Comparison of ENCODE assay signal across 22 cellular contexts in genomic region chr1:184039126-184039525, GRCh38. TPM values are rescaled to one million over a fixed set of nuclear protein-coding genes. Genes with fewer than 3 reads are reported as not detected.
A peak's percentile ranks its signal among the peaks of the same experiment; 100 is the strongest.
DNase-seq lines count a peak whose midpoint lies in the region; ATAC-seq and TF ChIP-seq lines count a peak whose summit lies in the region.
"Had no signal": no experiment of that assay in that cellular context is flagged by ENCODE, and none has a peak within 500 bp of the region (broad histone marks: within the 10 kb centered on the region; RNA-seq: fewer than 3 reads in every experiment).

No MANE protein-coding gene starts in this region.

- H3K4me1 ChIP-seq in naive thymus-derived CD4-positive, alpha-beta T cell (ENCODE audit: control insufficient read depth in 2 of 2, insufficient read depth in 2 of 2, low read length in 2 of 2), result peaks cover 6 to 18% of the 10 kb centered on the region in 2 donors
- H3K4me1 ChIP-seq: prostate gland had no signal

- TF ChIP-seq CTCF in type B pancreatic cell (conservative IDR thresholded peaks at IDR 0.05), result no peak

- POLR2A ChIA-PET in naive thymus-derived CD4-positive, alpha-beta T cell (lab: Charles Lee), result no interaction called here
- POLR2A ChIA-PET in activated CD4-positive, alpha-beta T cell treated with anti-CD3 and anti-CD28 coated beads, Interleukin-2, amount 10 ng/mL, durations not matched to agents 7 days and 5 days (lab: Charles Lee), result no interaction called here

- peaks cover 13% of the 10 kb centered on the region for H3K4me1 Mint-ChIP-seq in T-helper 1 cell treated with Interleukin-12 subunit alpha and Interleukin-12 subunit beta and Interleukin-4 antibody, amounts not matched to agents 30 μg/mL and 1 μg/mL, for 36 hours (ENCODE audit: low read depth)
- H3K4me1 Mint-ChIP-seq in naive thymus-derived CD4-positive, alpha-beta T cell, result peaks cover 10 to 18% (median 14%) of the 10 kb centered on the region in 7 donors
- H3K4me1 Mint-ChIP-seq in type B pancreatic cell (ENCODE audit: unreplicated experiment), result peaks cover 9% of the 10 kb centered on the region
- peaks cover 17% of the 10 kb centered on the region for H3K4me1 Mint-ChIP-seq in activated CD4-positive, alpha-beta T cell treated with anti-CD3 and anti-CD28 coated beads, Interleukin-2, amount 10 ng/mL, durations not matched to agents 7 days and 5 days

- H3K9me3 Mint-ChIP-seq in T-helper 1 cell treated with Interleukin-12 subunit alpha and Interleukin-12 subunit beta and Interleukin-4 antibody, amounts not matched to agents 30 μg/mL and 1 μg/mL, for 36 hours, result no peaks in the 10 kb centered on the region
- H3K9me3 Mint-ChIP-seq in naive thymus-derived CD4-positive, alpha-beta T cell, result peaks cover 0 to 2% (median 0%) of the 10 kb centered on the region in 11 donors
- no peaks in the 10 kb centered on the region for H3K9me3 Mint-ChIP-seq in type B pancreatic cell
- H3K9me3 Mint-ChIP-seq in activated CD4-positive, alpha-beta T cell treated with anti-CD3 and anti-CD28 coated beads, Interleukin-2, amount 10 ng/mL, durations not matched to agents 7 days and 5 days, result no peaks in the 10 kb centered on the region
- H3K9me3 Mint-ChIP-seq: activated T-cell treated with anti-CD3 and anti-CD28 coated beads, Interleukin-2, amount 50 U/mL, for 24 hours; CD4-positive, alpha-beta T cell; stimulated activated naive CD8-positive, alpha-beta T cell treated with anti-CD3 and anti-CD28 coated beads, Interleukin-15, Interleukin-2, amounts not matched to agents 100 ng/mL and 50 ng/mL, for 24 hours had no signal

- no peak overlapping the region for H3K27ac Mint-ChIP-seq in T-helper 1 cell treated with Interleukin-12 subunit alpha and Interleukin-12 subunit beta and Interleukin-4 antibody, amounts not matched to agents 30 μg/mL and 1 μg/mL, for 36 hours
- H3K27ac Mint-ChIP-seq in naive thymus-derived CD4-positive, alpha-beta T cell, result no peak overlapping the region
- H3K27ac Mint-ChIP-seq in type B pancreatic cell, result no peak overlapping the region
- no peak overlapping the region for H3K27ac Mint-ChIP-seq in activated CD4-positive, alpha-beta T cell treated with anti-CD3 and anti-CD28 coated beads, Interleukin-2, amount 10 ng/mL, durations not matched to agents 7 days and 5 days
- H3K27ac Mint-ChIP-seq: activated T-cell treated with anti-CD3 and anti-CD28 coated beads, Interleukin-2, amount 50 U/mL, for 24 hours; CD4-positive, alpha-beta T cell; stimulated activated naive CD8-positive, alpha-beta T cell treated with anti-CD3 and anti-CD28 coated beads, Interleukin-15, Interleukin-2, amounts not matched to agents 100 ng/mL and 50 ng/mL, for 24 hours; T-helper 17 cell had no signal

- peak overlapping the region; percentile 30 for H3K27ac ChIP-seq in angular gyrus (ENCODE audit: low read depth, low read length)
- no peak overlapping the region for H3K27ac ChIP-seq in naive thymus-derived CD4-positive, alpha-beta T cell (ENCODE audit: low read depth, low read length)
- H3K27ac ChIP-seq: 22Rv1, prostate gland, transverse colon had no signal

- DNase-seq in T-helper 1 cell (no peak), type B pancreatic cell (ENCODE audit: extremely low spot score, unreplicated experiment) (no peak), iPS-NIHi11 (ENCODE audit: low spot score) (no peak), left cardiac atrium (no peak)
- DNase-seq in naive thymus-derived CD4-positive, alpha-beta T cell, result no peak
- DNase-seq in activated CD4-positive, alpha-beta T cell treated with anti-CD3 and anti-CD28 coated beads, Interleukin-2, amount 10 ng/mL, durations not matched to agents 7 days and 5 days, result no peak
- DNase-seq: activated naive CD4-positive, alpha-beta T cell treated with Interleukin-2 at 50 U/mL for 16 hours; activated T-cell treated with anti-CD3 and anti-CD28 coated beads, Interleukin-2, amount 50 U/mL, for 24 hours; aorta; CD4-positive, alpha-beta T cell; head of caudate nucleus; midbrain; NCI-H1105 treated with DMSO at 0.1 percent for 48 hours; NCI-H2081; stimulated activated CD4-positive, alpha-beta T cell treated with anti-CD3 and anti-CD28 coated beads, Interleukin-15, amount 100 ng/mL, for 24 hours; T-helper 17 cell; transverse colon had no signal

- no peaks in the 10 kb centered on the region for H3K9me3 ChIP-seq in naive thymus-derived CD4-positive, alpha-beta T cell (ENCODE audit: control insufficient read depth in 2 of 3, low read length in 3 of 3)
- H3K9me3 ChIP-seq: prostate gland, transverse colon had no signal

- no peak for ATAC-seq in naive thymus-derived CD4-positive, alpha-beta T cell
- no peak for ATAC-seq in left cardiac atrium
- ATAC-seq: T-helper 17 cell had no signal

- peaks cover 3% of the 10 kb centered on the region for H3K36me3 Mint-ChIP-seq in T-helper 1 cell treated with Interleukin-12 subunit alpha and Interleukin-12 subunit beta and Interleukin-4 antibody, amounts not matched to agents 30 μg/mL and 1 μg/mL, for 36 hours (ENCODE audit: low read depth)
- peaks cover 0 to 9% (median 5%) of the 10 kb centered on the region in 5 donors for H3K36me3 Mint-ChIP-seq in naive thymus-derived CD4-positive, alpha-beta T cell
- H3K36me3 Mint-ChIP-seq in type B pancreatic cell, result no peaks in the 10 kb centered on the region
- no peaks in the 10 kb centered on the region for H3K36me3 Mint-ChIP-seq in activated CD4-positive, alpha-beta T cell treated with anti-CD3 and anti-CD28 coated beads, Interleukin-2, amount 10 ng/mL, durations not matched to agents 7 days and 5 days (ENCODE audit: low read depth)

- H3K27me3 Mint-ChIP-seq in T-helper 1 cell treated with Interleukin-12 subunit alpha and Interleukin-12 subunit beta and Interleukin-4 antibody, amounts not matched to agents 30 μg/mL and 1 μg/mL, for 36 hours (ENCODE audit: low read depth), result peaks cover 82% of the 10 kb centered on the region
- H3K27me3 Mint-ChIP-seq in naive thymus-derived CD4-positive, alpha-beta T cell, result peaks cover 66 to 82% (median 71%) of the 10 kb centered on the region in 5 donors
- peaks cover 63% of the 10 kb centered on the region for H3K27me3 Mint-ChIP-seq in type B pancreatic cell
- peaks cover 76% of the 10 kb centered on the region for H3K27me3 Mint-ChIP-seq in activated CD4-positive, alpha-beta T cell treated with anti-CD3 and anti-CD28 coated beads, Interleukin-2, amount 10 ng/mL, durations not matched to agents 7 days and 5 days

- H3K27me3 ChIP-seq in naive thymus-derived CD4-positive, alpha-beta T cell (ENCODE audit: control insufficient read depth in 2 of 2, insufficient read depth in 2 of 2, low read length in 2 of 2), result peaks cover 0 to 3% of the 10 kb centered on the region in 2 donors

- intact Hi-C loops in naive thymus-derived CD4-positive, alpha-beta T cell (cut with micrococcal nuclease), result loop anchor here in 1 of 2 donors (5.0 kb wide), 2 partner anchors 82 to 387 kb away; partner anchors contain the start of gene APOBEC4
- intact Hi-C loops in left cardiac atrium (cut with DNase I), result no loop called here

- no peaks in the 10 kb centered on the region for H3K36me3 ChIP-seq in naive thymus-derived CD4-positive, alpha-beta T cell (ENCODE audit: control insufficient read depth in 2 of 3, insufficient read depth in 3 of 3, low read length in 3 of 3)
- H3K36me3 ChIP-seq: prostate gland, transverse colon had no signal

- CTCF ChIA-PET in naive thymus-derived CD4-positive, alpha-beta T cell (lab: Charles Lee), result no interaction called here
- CTCF ChIA-PET in activated CD4-positive, alpha-beta T cell treated with anti-CD3 and anti-CD28 coated beads, Interleukin-2, amount 10 ng/mL, durations not matched to agents 7 days and 5 days (lab: Charles Lee), result interaction anchor here (0.7 to 1.1 kb wide), 2 partner anchors 10 to 19 kb away, joined by 3 read pairs; no protein-coding TSS in a partner anchor

- peak overlapping the region; percentile 3 for H3K4me3 Mint-ChIP-seq in T-helper 1 cell treated with Interleukin-12 subunit alpha and Interleukin-12 subunit beta and Interleukin-4 antibody, amounts not matched to agents 30 μg/mL and 1 μg/mL, for 36 hours
- peak overlapping the region in 6 of 10 donors; percentile 2 to 52 (median 10) for H3K4me3 Mint-ChIP-seq in naive thymus-derived CD4-positive, alpha-beta T cell
- H3K4me3 Mint-ChIP-seq in type B pancreatic cell, result peak overlapping the region; percentile 69
- no peak overlapping the region for H3K4me3 Mint-ChIP-seq in activated CD4-positive, alpha-beta T cell treated with anti-CD3 and anti-CD28 coated beads, Interleukin-2, amount 10 ng/mL, durations not matched to agents 7 days and 5 days
- H3K4me3 Mint-ChIP-seq: activated T-cell treated with anti-CD3 and anti-CD28 coated beads, Interleukin-2, amount 50 U/mL, for 24 hours; stimulated activated naive CD8-positive, alpha-beta T cell treated with anti-CD3 and anti-CD28 coated beads, Interleukin-15, Interleukin-2, amounts not matched to agents 100 ng/mL and 50 ng/mL, for 24 hours had no signal

- no peak overlapping the region for H3K4me3 ChIP-seq in naive thymus-derived CD4-positive, alpha-beta T cell (ENCODE audit: low read length)
- H3K4me3 ChIP-seq: prostate gland, transverse colon had no signal

RNA-seq across cellular contexts. Expression of gene COLGALT2, which starts 1.6 kb away (rescaled TPM):
- total RNA-seq in naive thymus-derived CD4-positive, alpha-beta T cell, result 1 to 10 TPM in 2 of 5 experiments, under 1 TPM in 3; 0.19 to 2.4 (median 0.30) TPM
- under 1 TPM in 1 of 2 donors, not detected in 1; 0.17 TPM for polyA plus RNA-seq in naive thymus-derived CD4-positive, alpha-beta T cell
- total RNA-seq in type B pancreatic cell (ENCODE audit: low replicate concordance) (1.4 and 4.8 TPM in 2 replicates), left cardiac atrium (1 to 10 TPM; 3.8 to 4.9 TPM)
- under 1 TPM; 0.35 to 0.37 TPM for total RNA-seq in activated CD4-positive, alpha-beta T cell treated with anti-CD3 and anti-CD28 coated beads, Interleukin-2, amount 10 ng/mL, durations not matched to agents 7 days and 5 days

RNA-seq across cellular contexts. Expression of gene TSEN15, which starts 12.4 kb away (rescaled TPM):
- 10 to 100 TPM; 12.7 to 48.9 (median 31.1) TPM for total RNA-seq in naive thymus-derived CD4-positive, alpha-beta T cell
- 10 to 100 TPM; 31.6 to 52.4 TPM for polyA plus RNA-seq in naive thymus-derived CD4-positive, alpha-beta T cell
- total RNA-seq in type B pancreatic cell (ENCODE audit: low replicate concordance), result 21.1 and 24.5 TPM in 2 replicates
- 10 to 100 TPM; 20.2 to 23.6 TPM for total RNA-seq in left cardiac atrium
- total RNA-seq in activated CD4-positive, alpha-beta T cell treated with anti-CD3 and anti-CD28 coated beads, Interleukin-2, amount 10 ng/mL, durations not matched to agents 7 days and 5 days, result 10 to 100 TPM; 44.1 to 48.9 TPM
